Comparison of ENCODE assay signal across 22 cellular contexts in genomic region chr10:49601857-49602256, GRCh38. TPM values are rescaled to one million over a fixed set of nuclear protein-coding genes. Genes with fewer than 3 reads are reported as not detected.
DNase-seq lines count a peak whose midpoint lies in the region; ATAC-seq and TF ChIP-seq lines count a peak whose summit lies in the region.
"Had no signal": no experiment of that assay in that cellular context is flagged by ENCODE, and none has a peak within 500 bp of the region (broad histone marks: within the 10 kb centered on the region; RNA-seq: fewer than 3 reads in every experiment).

No MANE protein-coding gene starts in this region.

- H3K36me3 ChIP-seq in H7 (replicated peaks; ENCODE audit: control insufficient read depth, insufficient read depth, low read length): no peaks in the 10 kb centered on the region
- H3K36me3 ChIP-seq: cardiac muscle cell, heart left ventricle, thyroid gland had no signal

- H3K4me3 ChIP-seq in H7 (ENCODE audit: insufficient read depth, low read depth, low read length): no peak overlapping the region
- H3K4me3 ChIP-seq: cardiac muscle cell, GM12878, heart left ventricle, thyroid gland had no signal

- no peak for ATAC-seq in SK-N-SH treated with all-trans-retinoic acid at 6 μM for 48 hours
- ATAC-seq in HG03442 (IDR thresholded peaks at IDR 0.05; ENCODE audit: unreplicated experiment): no peak
- ATAC-seq: GM12878 had no signal

- peak; percentile 55 for DNase-seq in Caki2 (ENCODE audit: low read depth)
- DNase-seq in H7: peak; percentile 29
- DNase-seq in kidney tubule cell (ENCODE audit: low spot score): peak; percentile 67
- DNase-seq in G401 (ENCODE audit: low spot score): no peak
- no peak for DNase-seq in activated gamma-delta T cell (lab: John Stamatoyannopoulos, UW)
- no peak for DNase-seq in NCI-H748 treated with DMSO at 0.1 percent for 48 hours (lab: John Stamatoyannopoulos, UW)
- DNase-seq: activated naive CD4-positive, alpha-beta T cell; DND-41; endodermal cell; heart left ventricle; KG1; NCI-H2029 treated with DMSO at 0.1 percent for 48 hours; NCI-H82; thyroid gland had no signal

- H3K27me3 ChIP-seq in H7 (ENCODE audit: control insufficient read depth, insufficient read depth, low read length): peaks cover 21% of the 10 kb centered on the region
- H3K27me3 ChIP-seq: thyroid gland had no signal

- in situ Hi-C loops in Caki2 (cut with HindIII; ENCODE audit: low pct_unique_long_range_greater_than_20kb, low sequenced_read_pairs) (no loop called here), G401 (cut with HindIII; ENCODE audit: low sequenced_read_pairs) (no loop called here)

TF ChIP-seq in SK-N-SH treated with all-trans-retinoic acid at 6 μM for 48 hours, 23 proteins besides CTCF, POLR2A, EP300 and RAD21:
- TF ChIP-seq ISL1 (CRISPR knock-in tag; IDR thresholded peaks at IDR 0.05): peak; percentile 25; the same call in 1 of the 2 replicates
- TF ChIP-seq CSDC2 (CRISPR knock-in tag; IDR thresholded peaks at IDR 0.05): no peak

RNA-seq across cellular contexts. Expression of gene SLC18A3, which starts 8.3 kb away (rescaled TPM):
- not detected in 2 replicates for total RNA-seq in Caki2 (2014; rRNA removed; shearing (Covaris generic); ENCODE audit: low replicate concordance)
- total RNA-seq in H7 (2014; rRNA removed; shearing (Covaris generic)): not detected in 2 replicates
- not detected in 2 replicates for total RNA-seq in G401 (2014; rRNA removed; shearing (Covaris generic))
- total RNA-seq: B cell, cardiac muscle cell, endodermal cell, GM12878, heart left ventricle, myocyte, pulmonary artery endothelial cell, SK-MEL-5, thyroid gland had no signal

RNA-seq across cellular contexts. Expression of gene CHAT, which starts 12.0 kb away (rescaled TPM):
- not detected in 2 replicates for total RNA-seq in Caki2 (2014; rRNA removed; shearing (Covaris generic); ENCODE audit: low replicate concordance)
- total RNA-seq in H7 (2014; rRNA removed; shearing (Covaris generic)): not detected in 2 replicates
- total RNA-seq in G401 (2014; rRNA removed; shearing (Covaris generic)): not detected in 2 replicates
- total RNA-seq: B cell, cardiac muscle cell, endodermal cell, GM12878, heart left ventricle, myocyte, pulmonary artery endothelial cell, SK-MEL-5, thyroid gland had no signal

Comparison
In these comparisons a context has a peak if more than half of its experiments do, and no peak if none do; other contexts are left out.
1. DNase-seq: peak in Caki2 (single experiment), H7 (single experiment) and kidney tubule cell (single experiment); none in G401 (single experiment), activated gamma-delta T cell (single experiment) and NCI-H748 treated with DMSO at 0.1 percent for 48 hours (single experiment).